2 cellular contexts compared by ENCODE assay signal in genomic region chr3:73608805-73609641, GRCh38.
TF ChIP-seq lines count a peak whose summit lies in the region.

No MANE protein-coding gene starts in this region.

TF ChIP-seq in H1, 55 proteins besides CTCF, POLR2A, EP300 and RAD21:
- TF ChIP-seq JUN (IDR thresholded peaks at IDR 0.05; ENCODE audit: low read depth, low read length) (no peak), E2F6 (IDR thresholded peaks at IDR 0.05) (no peak), GABPA (IDR thresholded peaks at IDR 0.05; ENCODE audit: borderline replicate concordance, insufficient read depth, low read length) (no peak), BACH1 (IDR thresholded peaks at IDR 0.05; ENCODE audit: low read length) (no peak), SIX5 (IDR thresholded peaks at IDR 0.05; ENCODE audit: low read depth, low read length) (no peak), NANOG (IDR thresholded peaks at IDR 0.05; ENCODE audit: insufficient read depth, low read depth, low read length, poor library complexity, severe bottlenecking) (no peak), CHD2 (IDR thresholded peaks at IDR 0.05; ENCODE audit: low read length) (no peak), JUND (IDR thresholded peaks at IDR 0.05; ENCODE audit: low read length) (no peak), KDM1A (IDR thresholded peaks at IDR 0.05; ENCODE audit: borderline replicate concordance, low read length) (no peak), SP4 (IDR thresholded peaks at IDR 0.05; ENCODE audit: low read length) (no peak), MAFK (IDR thresholded peaks at IDR 0.05; ENCODE audit: low read depth, low read length) (no peak), TAF7 (optimal IDR thresholded peaks at IDR 0.05; ENCODE audit: borderline replicate concordance, low read depth, low read length) (no peak), KDM5A (IDR thresholded peaks at IDR 0.05; ENCODE audit: low read length) (no peak), SIRT6 (IDR thresholded peaks at IDR 0.05; ENCODE audit: low read length) (no peak), TEAD4 (IDR thresholded peaks at IDR 0.05; ENCODE audit: low read depth, low read length) (no peak), CBX8 (IDR thresholded peaks at IDR 0.05; ENCODE audit: borderline replicate concordance, low read depth, low read length) (no peak)

TF ChIP-seq in GM23338, 12 proteins besides CTCF, POLR2A, EP300 and RAD21:
- TF ChIP-seq POLR2AphosphoS5 (IDR thresholded peaks at IDR 0.05; ENCODE audit: low read depth) (no peak), ZNF462 (CRISPR knock-in tag; IDR thresholded peaks at IDR 0.05) (no peak), STAT1 (IDR thresholded peaks at IDR 0.05; ENCODE audit: unreplicated experiment) (no peak), REST (IDR thresholded peaks at IDR 0.05; ENCODE audit: unreplicated experiment) (no peak), ZNF114 (CRISPR knock-in tag; IDR thresholded peaks at IDR 0.05) (no peak), ZNF331 (CRISPR knock-in tag; IDR thresholded peaks at IDR 0.05; ENCODE audit: low read depth) (no peak), CREB1 (CRISPR knock-in tag; IDR thresholded peaks at IDR 0.05; ENCODE audit: low read depth) (no peak), ETS1 (IDR thresholded peaks at IDR 0.05) (no peak), NANOG (IDR thresholded peaks at IDR 0.05; ENCODE audit: borderline replicate concordance) (no peak), EZH2phosphoT487 (IDR thresholded peaks at IDR 0.05; ENCODE audit: unreplicated experiment) (no peak), JUNB (IDR thresholded peaks at IDR 0.05; ENCODE audit: unreplicated experiment) (no peak), EZH2 (IDR thresholded peaks at IDR 0.05; ENCODE audit: low read depth, unreplicated experiment) (no peak)
